ENCODE assay signal across 23 cellular contexts in genomic region chr1:188402986-188403385, GRCh38.
"Had no signal": no experiment of that assay in that cellular context is flagged by ENCODE, and none has a peak within 500 bp of the region (broad histone marks: within the 10 kb centered on the region; RNA-seq: fewer than 3 reads in every experiment).

No MANE protein-coding gene starts in this region.

- ATAC-seq: Panc1, PC-3, SK-N-SH treated with all-trans-retinoic acid at 6 μM for 48 hours had no signal

- DNase-seq: KBM-7, MV-4-11, NCI-H1048, NCI-H1105, NCI-H1417, NCI-H146, NCI-H187, NCI-H2029, NCI-H2081 treated with DMSO at 0.1 percent for 48 hours, NCI-H2171, NCI-H226, NCI-H446, NCI-H510A, NCI-H524 treated with DMSO at 0.1 percent for 48 hours, NCI-H69, NCI-H774, PC-3, SHP77 had no signal

- H3K27ac ChIP-seq: HL-60, RWPE1 had no signal

- FAIRE-seq: HTR-8/SVneo had no signal
